In the genomic region with DNA sequence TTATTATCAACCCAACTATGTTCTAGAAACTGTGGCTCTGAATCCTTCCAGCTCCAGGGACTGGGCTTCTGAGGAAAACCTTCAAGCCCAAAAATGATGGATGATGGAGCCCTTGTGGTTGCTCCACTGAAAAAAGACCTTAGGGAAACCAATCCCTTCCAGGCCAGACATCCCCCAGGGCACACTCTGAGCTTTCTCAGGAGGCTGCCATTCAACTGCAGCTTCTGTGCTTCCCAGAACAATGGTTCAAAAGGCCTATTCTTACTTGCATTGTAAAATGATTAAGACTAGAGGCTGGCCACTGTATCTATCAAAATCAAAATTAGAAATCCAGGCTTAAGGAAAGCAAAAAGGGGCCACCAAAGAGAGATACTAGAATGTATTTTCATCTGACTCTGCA, we compare ENCODE assay signal across 25 cellular contexts. TPM values are rescaled to one million over a fixed set of nuclear protein-coding genes. Genes with fewer than 3 reads are reported as not detected.
A peak's percentile ranks its signal among the peaks of the same experiment; 100 is the strongest.
DNase-seq lines count a peak whose midpoint lies in the region; ATAC-seq and TF ChIP-seq lines count a peak whose summit lies in the region.
"Had no signal": no experiment of that assay in that cellular context is flagged by ENCODE, and none has a peak within 500 bp of the region (broad histone marks: within the 10 kb centered on the region; RNA-seq: fewer than 3 reads in every experiment).

No MANE protein-coding gene starts in this region.

- H3K9ac ChIP-seq in Karpas-422 (ENCODE audit: low read length): no peak overlapping the region
- H3K9ac ChIP-seq: KMS-11 had no signal

- no peaks in the 10 kb centered on the region for H3K9me2 ChIP-seq in Karpas-422 (replicated peaks; ENCODE audit: insufficient read depth, low read length)

- no peaks in the 10 kb centered on the region for H3K79me2 ChIP-seq in Karpas-422 (ENCODE audit: low read length)

- H3K27ac ChIP-seq in SJCRH30: no peak overlapping the region
- H3K27ac ChIP-seq in Karpas-422 (ENCODE audit: low read length): no peak overlapping the region
- H3K27ac ChIP-seq: C4-2B, KMS-11 had no signal

- H3K4me3 ChIP-seq in SJCRH30 (no peak overlapping the region), Karpas-422 (ENCODE audit: low read length) (no peak overlapping the region)

- peaks cover 24% of the 10 kb centered on the region for H3K4me1 Mint-ChIP-seq in stimulated activated naive CD8-positive, alpha-beta T cell treated with anti-CD3 and anti-CD28 coated beads, Interleukin-15, Interleukin-2, amounts not matched to agents 100 ng/mL and 50 ng/mL, for 24 hours (ENCODE audit: low read depth)
- peaks cover 24% of the 10 kb centered on the region for H3K4me1 Mint-ChIP-seq in stimulated activated naive CD8-positive, alpha-beta T cell treated with anti-CD3 and anti-CD28 coated beads, Interleukin-15, amount 100 ng/mL, for 72 hours
- peaks cover 4% of the 10 kb centered on the region for H3K4me1 Mint-ChIP-seq in activated naive CD8-positive, alpha-beta T cell (ENCODE audit: low read depth)
- H3K4me1 Mint-ChIP-seq in nephron progenitor cell: peaks cover 18% of the 10 kb centered on the region
- H3K4me1 Mint-ChIP-seq: B cell, IgD-negative memory B cell had no signal

- no peaks in the 10 kb centered on the region for H4K20me1 ChIP-seq in Karpas-422 (ENCODE audit: insufficient read depth, low read depth, low read length)

- no peak for TF ChIP-seq CTCF in nephron progenitor cell (IDR thresholded peaks at IDR 0.05)

- H3K4me2 ChIP-seq in Karpas-422 (ENCODE audit: low read depth, low read length, poor library complexity, severe bottlenecking): no peak overlapping the region
- H3K4me2 ChIP-seq: KMS-11 had no signal

- no peak for ATAC-seq in stimulated activated naive CD8-positive, alpha-beta T cell treated with anti-CD3 and anti-CD28 coated beads, Interleukin-15, amount 100 ng/mL, for 72 hours
- ATAC-seq in activated CD4-positive, CD25-positive, alpha-beta regulatory T cell treated with anti-CD3 and anti-CD28 coated beads, Interleukin-2, amount 50 U/mL, for 24 hours: no peak
- ATAC-seq: CD8-positive, alpha-beta T cell had no signal

- H3K36me3 ChIP-seq in SJCRH30: no peaks in the 10 kb centered on the region
- H3K36me3 ChIP-seq in Karpas-422 (ENCODE audit: insufficient read depth, low read length): no peaks in the 10 kb centered on the region

- no peaks in the 10 kb centered on the region for H3K27me3 Mint-ChIP-seq in stimulated activated naive CD8-positive, alpha-beta T cell treated with anti-CD3 and anti-CD28 coated beads, Interleukin-15, Interleukin-2, amounts not matched to agents 100 ng/mL and 50 ng/mL, for 24 hours
- H3K27me3 Mint-ChIP-seq in stimulated activated naive CD8-positive, alpha-beta T cell treated with anti-CD3 and anti-CD28 coated beads, Interleukin-15, amount 100 ng/mL, for 72 hours: peaks cover 11% of the 10 kb centered on the region
- no peaks in the 10 kb centered on the region for H3K27me3 Mint-ChIP-seq in activated naive CD8-positive, alpha-beta T cell
- H3K27me3 Mint-ChIP-seq in nephron progenitor cell (ENCODE audit: low read depth, poor library complexity): peaks cover 4% of the 10 kb centered on the region
- H3K27me3 Mint-ChIP-seq: B cell, IgD-negative memory B cell had no signal

- H3K4me1 ChIP-seq in SJCRH30 (no peaks in the 10 kb centered on the region), Karpas-422 (ENCODE audit: low read length) (no peaks in the 10 kb centered on the region)

- H2AFZ ChIP-seq in Karpas-422 (ENCODE audit: low read length): no peak overlapping the region

- H3K9me3 ChIP-seq in SJCRH30 (replicated peaks) (no peaks in the 10 kb centered on the region), Karpas-422 (ENCODE audit: low read length) (no peaks in the 10 kb centered on the region)

- peak overlapping the region; percentile 17 for H3K4me3 Mint-ChIP-seq in stimulated activated naive CD8-positive, alpha-beta T cell treated with anti-CD3 and anti-CD28 coated beads, Interleukin-15, Interleukin-2, amounts not matched to agents 100 ng/mL and 50 ng/mL, for 24 hours
- no peak overlapping the region for H3K4me3 Mint-ChIP-seq in stimulated activated naive CD8-positive, alpha-beta T cell treated with anti-CD3 and anti-CD28 coated beads, Interleukin-15, amount 100 ng/mL, for 72 hours
- H3K4me3 Mint-ChIP-seq in activated naive CD8-positive, alpha-beta T cell: no peak overlapping the region
- H3K4me3 Mint-ChIP-seq in nephron progenitor cell: no peak overlapping the region
- H3K4me3 Mint-ChIP-seq: B cell; CD8-positive, alpha-beta T cell; IgD-negative memory B cell had no signal

- H3K27ac Mint-ChIP-seq in stimulated activated naive CD8-positive, alpha-beta T cell treated with anti-CD3 and anti-CD28 coated beads, Interleukin-15, Interleukin-2, amounts not matched to agents 100 ng/mL and 50 ng/mL, for 24 hours: peak overlapping the region; percentile 93
- peak overlapping the region in 1 of 2 donors; percentile 70 for H3K27ac Mint-ChIP-seq in stimulated activated naive CD8-positive, alpha-beta T cell treated with anti-CD3 and anti-CD28 coated beads, Interleukin-15, amount 100 ng/mL, for 72 hours
- H3K27ac Mint-ChIP-seq in activated naive CD8-positive, alpha-beta T cell: peak overlapping the region; percentile 71
- peak overlapping the region; percentile 70 for H3K27ac Mint-ChIP-seq in nephron progenitor cell
- H3K27ac Mint-ChIP-seq: B cell; CD8-positive, alpha-beta T cell; IgD-negative memory B cell had no signal

- peaks cover 2% of the 10 kb centered on the region for H3K9me3 Mint-ChIP-seq in stimulated activated naive CD8-positive, alpha-beta T cell treated with anti-CD3 and anti-CD28 coated beads, Interleukin-15, Interleukin-2, amounts not matched to agents 100 ng/mL and 50 ng/mL, for 24 hours
- peaks cover 10 to 12% of the 10 kb centered on the region in 2 donors for H3K9me3 Mint-ChIP-seq in stimulated activated naive CD8-positive, alpha-beta T cell treated with anti-CD3 and anti-CD28 coated beads, Interleukin-15, amount 100 ng/mL, for 72 hours
- no peaks in the 10 kb centered on the region for H3K9me3 Mint-ChIP-seq in activated naive CD8-positive, alpha-beta T cell (ENCODE audit: low read depth)
- peaks cover 21% of the 10 kb centered on the region for H3K9me3 Mint-ChIP-seq in nephron progenitor cell
- H3K9me3 Mint-ChIP-seq: CD8-positive, alpha-beta T cell; IgD-negative memory B cell had no signal

- no peaks in the 10 kb centered on the region for H3K27me3 ChIP-seq in SJCRH30
- H3K27me3 ChIP-seq in Karpas-422 (ENCODE audit: low read length): no peaks in the 10 kb centered on the region

- no peak for DNase-seq in stimulated activated naive CD8-positive, alpha-beta T cell treated with anti-CD3 and anti-CD28 coated beads, Interleukin-15, amount 100 ng/mL, for 72 hours
- DNase-seq in nephron progenitor cell (no peak), SJCRH30 (no peak), Karpas-422 (no peak)
- DNase-seq: CD8-positive, alpha-beta T cell; DMS 273 treated with DMSO at 0.1 percent for 48 hours; DMS79; EL; GF-D8; GOT3; HCEC 1CT; NCI-H1048; NCI-H1417; NCI-H1694; NCI-H2029 treated with DMSO at 0.1 percent for 48 hours; NCI-H526 treated with DMSO at 0.1 percent for 48 hours; Right ventricle myocardium superior; RPMI8226 had no signal

- peaks cover 5% of the 10 kb centered on the region for H3K36me3 Mint-ChIP-seq in stimulated activated naive CD8-positive, alpha-beta T cell treated with anti-CD3 and anti-CD28 coated beads, Interleukin-15, Interleukin-2, amounts not matched to agents 100 ng/mL and 50 ng/mL, for 24 hours (ENCODE audit: low read depth)
- no peaks in the 10 kb centered on the region for H3K36me3 Mint-ChIP-seq in activated naive CD8-positive, alpha-beta T cell
- peaks cover 10% of the 10 kb centered on the region for H3K36me3 Mint-ChIP-seq in nephron progenitor cell (ENCODE audit: low read depth)
- H3K36me3 Mint-ChIP-seq: CD8-positive, alpha-beta T cell; IgD-negative memory B cell had no signal

RNA-seq across cellular contexts. Expression of gene EID1, which starts 27.3 kb away (rescaled TPM):
- 149 and 164 TPM in 2 replicates for total RNA-seq in SJCRH30 (2014; rRNA removed; shearing (Covaris generic))
- total RNA-seq in Karpas-422 (2014; rRNA removed; shearing (Covaris generic); ENCODE audit: low replicate concordance): 86.7 and 106 TPM in 2 replicates

RNA-seq across cellular contexts. Expression of gene SHC4, which starts 58.5 kb away (rescaled TPM):
- total RNA-seq in SJCRH30 (2014; rRNA removed; shearing (Covaris generic)): 1.2 and 1.8 TPM in 2 replicates
- 0.22 TPM in 1 of 2 replicates, not detected in the other for total RNA-seq in Karpas-422 (2014; rRNA removed; shearing (Covaris generic); ENCODE audit: low replicate concordance)
- total RNA-seq: CD8-positive, alpha-beta T cell had no signal
